Comparison of ENCODE assay signal across 8 cellular contexts in the genomic region with DNA sequence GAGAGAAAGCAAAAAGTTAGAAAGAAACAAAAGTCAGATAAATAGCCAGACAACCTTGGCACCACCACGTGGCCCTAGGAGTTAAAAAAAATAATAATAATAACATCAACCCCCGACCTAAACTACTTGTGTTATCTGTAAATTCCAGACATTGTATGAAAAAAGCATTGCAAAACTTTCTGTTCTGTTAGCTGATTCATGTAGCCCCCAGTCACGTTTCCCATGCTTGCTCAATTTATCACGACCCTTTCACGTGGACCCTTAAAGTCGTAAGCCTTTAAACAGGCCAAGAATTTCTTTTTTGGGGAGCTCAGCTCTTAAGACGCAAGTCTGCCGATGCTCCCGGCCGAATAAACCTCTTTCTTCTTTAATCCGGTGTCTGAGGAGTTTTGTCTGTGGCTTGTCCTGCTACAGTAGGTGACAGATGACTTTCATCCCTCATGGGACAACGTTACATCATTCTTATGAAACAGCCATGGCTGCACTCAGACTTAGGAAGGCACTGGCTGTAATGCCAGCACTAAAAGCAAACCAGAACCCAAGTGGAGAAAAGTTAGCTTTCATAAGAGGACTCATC. TPM values are rescaled to one million over a fixed set of nuclear protein-coding genes. Genes with fewer than 3 reads are reported as not detected.
DNase-seq lines count a peak whose midpoint lies in the region; ATAC-seq and TF ChIP-seq lines count a peak whose summit lies in the region.

No MANE protein-coding gene starts in this region.

- peak overlapping the region; percentile 97 for H2AFZ ChIP-seq in Karpas-422 (ENCODE audit: low read length)

- intact Hi-C loops in activated T-helper 2 cell treated with anti-CD3 and anti-CD28 coated beads, Interferon-gamma antibody, Interleukin-2, Interleukin-4, amounts not matched to agents 10 μg/mL and 5 μg/mL and 100 μg/mL, durations not matched to agents 14 hours and 24 hours and 36 hours (cut with micrococcal nuclease): loop anchor here (1.0 kb wide), 1 partner anchor 12 kb away; no protein-coding TSS in a partner anchor

- H3K9ac ChIP-seq in Karpas-422 (ENCODE audit: low read length): peak overlapping the region; percentile 98

- peaks cover 90% of the 10 kb centered on the region for H3K79me2 ChIP-seq in Karpas-422 (ENCODE audit: low read length)

- H3K36me3 ChIP-seq in Karpas-422 (ENCODE audit: insufficient read depth, low read length): no peaks in the 10 kb centered on the region
- H3K36me3 ChIP-seq in right atrium auricular region: no peaks in the 10 kb centered on the region

- H3K27ac ChIP-seq in Karpas-422 (ENCODE audit: low read length) (peak overlapping the region; percentile 91), right atrium auricular region (peak overlapping the region; percentile 86 to 93), skin epidermis (peak overlapping the region in 20 of 21 experiments; percentile 64 to 98 (median 91))

- H3K36me3 Mint-ChIP-seq in activated T-helper 2 cell treated with anti-CD3 and anti-CD28 coated beads, Interferon-gamma antibody, Interleukin-2, Interleukin-4, amounts not matched to agents 10 μg/mL and 5 μg/mL and 100 μg/mL, durations not matched to agents 14 hours and 24 hours and 36 hours (ENCODE audit: low read depth): peaks cover 17% of the 10 kb centered on the region

- no peaks in the 10 kb centered on the region for H3K27me3 Mint-ChIP-seq in activated T-helper 2 cell treated with anti-CD3 and anti-CD28 coated beads, Interferon-gamma antibody, Interleukin-2, Interleukin-4, amounts not matched to agents 10 μg/mL and 5 μg/mL and 100 μg/mL, durations not matched to agents 14 hours and 24 hours and 36 hours (ENCODE audit: low read depth)

- no peaks in the 10 kb centered on the region for H3K27me3 ChIP-seq in Karpas-422 (ENCODE audit: low read length)
- no peaks in the 10 kb centered on the region for H3K27me3 ChIP-seq in right atrium auricular region

- H3K9me2 ChIP-seq in Karpas-422 (replicated peaks; ENCODE audit: insufficient read depth, low read length): no peaks in the 10 kb centered on the region

- peaks cover 6% of the 10 kb centered on the region for H3K9me3 Mint-ChIP-seq in activated T-helper 2 cell treated with anti-CD3 and anti-CD28 coated beads, Interferon-gamma antibody, Interleukin-2, Interleukin-4, amounts not matched to agents 10 μg/mL and 5 μg/mL and 100 μg/mL, durations not matched to agents 14 hours and 24 hours and 36 hours

- H3K9me3 ChIP-seq in Karpas-422 (ENCODE audit: low read length) (no peaks in the 10 kb centered on the region), right atrium auricular region (no peaks in the 10 kb centered on the region)

- in situ Hi-C loops in GM13977 (cut with MboI; ENCODE audit: low pct_unique_long_range_greater_than_20kb, low sequenced_read_pairs, unreplicated experiment): no loop called here

- peak; percentile 29 for ATAC-seq in GM21786 (IDR thresholded peaks at IDR 0.05; ENCODE audit: unreplicated experiment)

- peaks cover 10% of the 10 kb centered on the region; the same call in 1 of the 2 replicates for H4K20me1 ChIP-seq in Karpas-422 (ENCODE audit: insufficient read depth, low read depth, low read length)

- H3K4me2 ChIP-seq in Karpas-422 (ENCODE audit: low read depth, low read length, poor library complexity, severe bottlenecking): peak overlapping the region; percentile 76

- peak overlapping the region; percentile 89 for H3K27ac Mint-ChIP-seq in activated T-helper 2 cell treated with anti-CD3 and anti-CD28 coated beads, Interferon-gamma antibody, Interleukin-2, Interleukin-4, amounts not matched to agents 10 μg/mL and 5 μg/mL and 100 μg/mL, durations not matched to agents 14 hours and 24 hours and 36 hours

- DNase-seq in GM13977 (ENCODE audit: low spot score) (peak; percentile 34), Karpas-422 (peak; percentile 85), right atrium auricular region (ENCODE audit: low spot score) (peak; percentile 64), T-helper 9 cell (no peak), GM19240 (ENCODE audit: insufficient read length, low spot score) (no peak)
- peak; percentile 14 for DNase-seq in activated T-helper 2 cell treated with anti-CD3 and anti-CD28 coated beads, Interferon-gamma antibody, Interleukin-2, Interleukin-4, amounts not matched to agents 10 μg/mL and 5 μg/mL and 100 μg/mL, durations not matched to agents 14 hours and 24 hours and 36 hours (ENCODE audit: low spot score)

- no peak for TF ChIP-seq CTCF in GM13977 (IDR thresholded peaks at IDR 0.05; ENCODE audit: extremely low read depth, insufficient read depth, missing control alignments)
- no peak for TF ChIP-seq CTCF in right atrium auricular region (IDR thresholded peaks at IDR 0.05)

- H3K4me3 Mint-ChIP-seq in activated T-helper 2 cell treated with anti-CD3 and anti-CD28 coated beads, Interferon-gamma antibody, Interleukin-2, Interleukin-4, amounts not matched to agents 10 μg/mL and 5 μg/mL and 100 μg/mL, durations not matched to agents 14 hours and 24 hours and 36 hours (ENCODE audit: low read depth): peak overlapping the region; percentile 95

- H3K4me3 ChIP-seq in Karpas-422 (ENCODE audit: low read length) (peak overlapping the region; percentile 97), right atrium auricular region (peak overlapping the region; percentile 96 to 97), skin epidermis (peak overlapping the region; percentile 68 to 100 (median 95))

- peaks cover 62% of the 10 kb centered on the region for H3K4me1 Mint-ChIP-seq in activated T-helper 2 cell treated with anti-CD3 and anti-CD28 coated beads, Interferon-gamma antibody, Interleukin-2, Interleukin-4, amounts not matched to agents 10 μg/mL and 5 μg/mL and 100 μg/mL, durations not matched to agents 14 hours and 24 hours and 36 hours (ENCODE audit: low read depth)

- H3K4me1 ChIP-seq in Karpas-422 (ENCODE audit: low read length) (peaks cover 45% of the 10 kb centered on the region), right atrium auricular region (peaks cover 0 to 75% of the 10 kb centered on the region in 2 donors)

RNA-seq across cellular contexts. Expression of gene ACOX3, which starts 0.5 kb away (rescaled TPM):
- 7.8 and 17.6 TPM in 2 replicates for total RNA-seq in Karpas-422 (2014; rRNA removed; shearing (Covaris generic); ENCODE audit: low replicate concordance)
- total RNA-seq in activated T-helper 2 cell treated with anti-CD3 and anti-CD28 coated beads, Interferon-gamma antibody, Interleukin-2, Interleukin-4, amounts not matched to agents 10 μg/mL and 5 μg/mL and 100 μg/mL, durations not matched to agents 14 hours and 24 hours and 36 hours: 28.4 and 29.9 TPM in 2 replicates
- 10 to 100 TPM; 66.9 to 68.8 TPM for total RNA-seq in right atrium auricular region

RNA-seq across cellular contexts. Expression of gene TRMT44, which starts 0.6 kb away (rescaled TPM):
- 14.1 and 16.2 TPM in 2 replicates for total RNA-seq in Karpas-422 (2014; rRNA removed; shearing (Covaris generic); ENCODE audit: low replicate concordance)
- total RNA-seq in activated T-helper 2 cell treated with anti-CD3 and anti-CD28 coated beads, Interferon-gamma antibody, Interleukin-2, Interleukin-4, amounts not matched to agents 10 μg/mL and 5 μg/mL and 100 μg/mL, durations not matched to agents 14 hours and 24 hours and 36 hours: 25.6 and 28.2 TPM in 2 replicates
- total RNA-seq in right atrium auricular region: 10 to 100 TPM; 10.5 to 11.4 TPM

Comparison
In these comparisons a context has a peak if more than half of its experiments do, and no peak if none do; other contexts are left out.
1. DNase-seq: peak in GM13977 (single experiment), Karpas-422 (single experiment), activated T-helper 2 cell treated with anti-CD3 and anti-CD28 coated beads, Interferon-gamma antibody, Interleukin-2, Interleukin-4, amounts not matched to agents 10 μg/mL and 5 μg/mL and 100 μg/mL, durations not matched to agents 14 hours and 24 hours and 36 hours (single experiment) and right atrium auricular region (single experiment); none in T-helper 9 cell (single experiment) and GM19240 (single experiment).
2. Peak in every context shown above with its lines, with median percentiles within 50 percentile points of each other: H3K27ac ChIP-seq and H3K4me3 ChIP-seq.